In genomic region chr1:67522001-67522441, GRCh38 we compare ENCODE assay signal across 19 cellular contexts.
DNase-seq lines count a peak whose midpoint lies in the region; ATAC-seq, FAIRE-seq and TF ChIP-seq lines count a peak whose summit lies in the region.
"Had no signal": no experiment of that assay in that cellular context is flagged by ENCODE, and none has a peak within 500 bp of the region (broad histone marks: within the 10 kb centered on the region; RNA-seq: fewer than 3 reads in every experiment).

No MANE protein-coding gene starts in this region.

- H3K4ac ChIP-seq in trophoblast cell (ENCODE audit: low read depth, low read length), result no peak overlapping the region

- POLR2A ChIA-PET in K562 (lab: Yijun Ruan, JAX), result interaction anchor here (0.5 to 2.5 kb wide), 5 partner anchors 11 to 580 kb away, joined by 3 to 10 read pairs (median 3); no protein-coding TSS in a partner anchor

- H2BK120ac ChIP-seq in trophoblast cell (ENCODE audit: insufficient read depth, low read length, poor library complexity), result no peak overlapping the region

- H2AK5ac ChIP-seq in trophoblast cell (ENCODE audit: low read length), result no peak overlapping the region

- H3K4me3 ChIP-seq in K562, result no peak overlapping the region
- no peak overlapping the region for H3K4me3 ChIP-seq in trophoblast cell (ENCODE audit: low read depth, low read length)
- H3K4me3 ChIP-seq in body of pancreas, result no peak overlapping the region
- H3K4me3 ChIP-seq in uterus, result no peak overlapping the region

- no peak overlapping the region for H3K14ac ChIP-seq in trophoblast cell (ENCODE audit: low read length)

- H4K12ac ChIP-seq in trophoblast cell (ENCODE audit: low read depth, low read length), result no peak overlapping the region

- H3K9me1 ChIP-seq in K562 (ENCODE audit: control insufficient read depth, insufficient read depth, low read length), result no peaks in the 10 kb centered on the region

- ATAC-seq in K562, result no peak
- ATAC-seq in foreskin keratinocyte, result peak; percentile 27
- no peak for ATAC-seq in body of pancreas
- no peak for ATAC-seq in GM19467 (IDR thresholded peaks at IDR 0.05; ENCODE audit: unreplicated experiment)

- CTCF ChIA-PET in K562 (lab: Yijun Ruan, JAX; ENCODE audit: low intra/inter-chr PET ratio), result no interaction called here

- intact Hi-C loops in K562 (cut with micrococcal nuclease) (no loop called here), body of pancreas (cut with DNase I) (no loop called here), uterus (cut with DNase I; ENCODE audit: low total_unique reads) (no loop called here)

- in situ Hi-C loops in K562 (cut with MboI), result no loop called here

- DNase-seq in K562 (ENCODE audit: extremely low read depth in 1 of 4, low spot score in 3 of 4) (no peak), foreskin keratinocyte (peak in 1 of 2 donors; percentile 55), left kidney (ENCODE audit: low read depth, low spot score) (peak; percentile 68), trophoblast cell (peak; percentile 13 to 46), body of pancreas (no peak), uterus (no peak)
- DNase-seq: CD4-positive, CD25-positive, alpha-beta regulatory T cell; EL; H7; HFFc6; KG1; NCI-H1105; NCI-H2029 treated with DMSO at 0.1 percent for 48 hours; NCI-H2171; NCI-H446; NCI-H526; SHP77 had no signal

- H3K27me3 ChIP-seq in K562 (ENCODE audit: control insufficient read depth in 2 of 2, insufficient read depth in 2 of 2, low read length in 2 of 2) (no peaks in the 10 kb centered on the region), foreskin keratinocyte (no peaks in the 10 kb centered on the region), trophoblast cell (ENCODE audit: insufficient read depth, low read length) (peaks cover 3% of the 10 kb centered on the region), body of pancreas (no peaks in the 10 kb centered on the region), uterus (no peaks in the 10 kb centered on the region)

- H4K91ac ChIP-seq in trophoblast cell (ENCODE audit: low read depth, low read length), result no peak overlapping the region

- WGBS in K562 (ENCODE audit: insufficient coverage, low coverage, missing lambda C conversion rate), result 40% methylated on average over 4 of the region's 4 CpGs
- WGBS in trophoblast cell (ENCODE audit: extremely low coverage, insufficient coverage, insufficient read length), result no CpG with 5 or more reads among the region's 4 CpGs
- 80 to 85% methylated on average over 4 of the region's 4 CpGs for WGBS in body of pancreas, 2 donors

- H3K36me3 ChIP-seq in K562 (ENCODE audit: control insufficient read depth, insufficient read depth, low read length) (no peaks in the 10 kb centered on the region), trophoblast cell (ENCODE audit: control insufficient read depth in 1 of 2, insufficient read depth in 2 of 2, low read length in 2 of 2) (peaks cover 0 to 2% of the 10 kb centered on the region in 2 experiments), body of pancreas (replicated peaks in 1 of 2; ENCODE audit: insufficient read depth in 1 of 2, low read depth in 2 of 2) (no peaks in the 10 kb centered on the region), uterus (no peaks in the 10 kb centered on the region)

- H3K4me1 ChIP-seq in K562 (replicated peaks in 1 of 2; ENCODE audit: control insufficient read depth in 2 of 2, insufficient read depth in 2 of 2, low read length in 2 of 2) (peaks cover 0 to 6% of the 10 kb centered on the region in 2 experiments; a peak in 2 of 5 replicates), foreskin keratinocyte (no peaks in the 10 kb centered on the region), trophoblast cell (ENCODE audit: control insufficient read depth in 1 of 2, insufficient read depth in 2 of 2, low read length in 2 of 2) (no peaks in the 10 kb centered on the region), body of pancreas (no peaks in the 10 kb centered on the region), uterus (no peaks in the 10 kb centered on the region)

- no peak overlapping the region for H3K9ac ChIP-seq in K562 (ENCODE audit: insufficient read depth in 1 of 2, low read depth in 2 of 2, low read length in 2 of 2)
- no peak overlapping the region for H3K9ac ChIP-seq in trophoblast cell (ENCODE audit: low read length)

- H3K18ac ChIP-seq in trophoblast cell (ENCODE audit: low read length), result no peak overlapping the region

- no peaks in the 10 kb centered on the region for H3K79me2 ChIP-seq in K562 (ENCODE audit: control insufficient read depth, insufficient read depth, low read length)
- no peaks in the 10 kb centered on the region for H3K79me2 ChIP-seq in trophoblast cell (ENCODE audit: control insufficient read depth, insufficient read depth, low read length, poor library complexity)

- TF ChIP-seq RAD21 in K562 (CRISPR knock-in tag; conservative IDR thresholded peaks at IDR 0.05 in 1 of 2, IDR thresholded peaks at IDR 0.05 in 1 of 2), result no peak

- H3K9me3 ChIP-seq in K562 (replicated peaks; ENCODE audit: control insufficient read depth, insufficient read depth, low read depth, low read length) (0 out of 2 replicates have a peak, but pooled peaks cover 2% of the 10 kb centered on the region), trophoblast cell (ENCODE audit: insufficient read depth, low read depth, low read length) (peaks cover 2% of the 10 kb centered on the region), body of pancreas (no peaks in the 10 kb centered on the region), uterus (no peaks in the 10 kb centered on the region)

- H4K8ac ChIP-seq in trophoblast cell (ENCODE audit: low read depth, low read length), result no peak overlapping the region

- H2AFZ ChIP-seq in K562 (ENCODE audit: low read depth, low read length) (0 out of 2 replicates have a peak overlapping the region, but pooled peaks have one; percentile 7), trophoblast cell (ENCODE audit: insufficient read depth, low read length, poor library complexity) (no peak overlapping the region)

- H3K23ac ChIP-seq in trophoblast cell (ENCODE audit: low read length), result no peak overlapping the region

- H2BK5ac ChIP-seq in trophoblast cell (ENCODE audit: low read depth, low read length, poor library complexity), result no peak overlapping the region

- H3K4me2 ChIP-seq in K562 (ENCODE audit: insufficient read depth, low read length) (no peak overlapping the region), trophoblast cell (ENCODE audit: low read length) (no peak overlapping the region)

- TF ChIP-seq CTCF in K562 (IDR thresholded peaks at IDR 0.05 in 2 of 3, conservative IDR thresholded peaks at IDR 0.05 in 1 of 3; ENCODE audit: insufficient read depth in 2 of 3, low read depth in 1 of 3, low read length in 3 of 3) (no peak), foreskin keratinocyte (conservative IDR thresholded peaks at IDR 0.05) (no peak), body of pancreas (IDR thresholded peaks at IDR 0.05) (no peak), uterus (IDR thresholded peaks at IDR 0.05) (no peak)

- H4K20me1 ChIP-seq in K562 (replicated peaks; ENCODE audit: control insufficient read depth, insufficient read depth, low read length), result no peaks in the 10 kb centered on the region

- FAIRE-seq in K562 (lab: Jason Lieb, UNC), result no peak
- FAIRE-seq: GM19239 had no signal

- TF ChIP-seq POLR2A in K562 (conservative IDR thresholded peaks at IDR 0.05), result no peak
- no peak for TF ChIP-seq POLR2A in body of pancreas (IDR thresholded peaks at IDR 0.05)
- no peak for TF ChIP-seq POLR2A in uterus (IDR thresholded peaks at IDR 0.05)

- no TSS peak for BruUV-seq in K562 (replicated peaks; lab: Mats Ljungman, UMichigan)

- H3K79me1 ChIP-seq in trophoblast cell (ENCODE audit: low read length), result no peaks in the 10 kb centered on the region

- TF ChIP-seq EP300 in K562 (IDR thresholded peaks at IDR 0.05; ENCODE audit: low read length), result no peak

- H3K27ac ChIP-seq in K562 (ENCODE audit: extremely low read depth, low read depth, low read length), result no peak overlapping the region
- no peak overlapping the region for H3K27ac ChIP-seq in foreskin keratinocyte
- H3K27ac ChIP-seq in trophoblast cell (ENCODE audit: low read depth, low read length), result no peak overlapping the region
- no peak overlapping the region for H3K27ac ChIP-seq in body of pancreas
- H3K27ac ChIP-seq in uterus, result no peak overlapping the region

- H2BK12ac ChIP-seq in trophoblast cell (ENCODE audit: low read length), result no peak overlapping the region

TF ChIP-seq in K562, 482 proteins besides CTCF, POLR2A, EP300 and RAD21:
- TF ChIP-seq, protein P1, sequence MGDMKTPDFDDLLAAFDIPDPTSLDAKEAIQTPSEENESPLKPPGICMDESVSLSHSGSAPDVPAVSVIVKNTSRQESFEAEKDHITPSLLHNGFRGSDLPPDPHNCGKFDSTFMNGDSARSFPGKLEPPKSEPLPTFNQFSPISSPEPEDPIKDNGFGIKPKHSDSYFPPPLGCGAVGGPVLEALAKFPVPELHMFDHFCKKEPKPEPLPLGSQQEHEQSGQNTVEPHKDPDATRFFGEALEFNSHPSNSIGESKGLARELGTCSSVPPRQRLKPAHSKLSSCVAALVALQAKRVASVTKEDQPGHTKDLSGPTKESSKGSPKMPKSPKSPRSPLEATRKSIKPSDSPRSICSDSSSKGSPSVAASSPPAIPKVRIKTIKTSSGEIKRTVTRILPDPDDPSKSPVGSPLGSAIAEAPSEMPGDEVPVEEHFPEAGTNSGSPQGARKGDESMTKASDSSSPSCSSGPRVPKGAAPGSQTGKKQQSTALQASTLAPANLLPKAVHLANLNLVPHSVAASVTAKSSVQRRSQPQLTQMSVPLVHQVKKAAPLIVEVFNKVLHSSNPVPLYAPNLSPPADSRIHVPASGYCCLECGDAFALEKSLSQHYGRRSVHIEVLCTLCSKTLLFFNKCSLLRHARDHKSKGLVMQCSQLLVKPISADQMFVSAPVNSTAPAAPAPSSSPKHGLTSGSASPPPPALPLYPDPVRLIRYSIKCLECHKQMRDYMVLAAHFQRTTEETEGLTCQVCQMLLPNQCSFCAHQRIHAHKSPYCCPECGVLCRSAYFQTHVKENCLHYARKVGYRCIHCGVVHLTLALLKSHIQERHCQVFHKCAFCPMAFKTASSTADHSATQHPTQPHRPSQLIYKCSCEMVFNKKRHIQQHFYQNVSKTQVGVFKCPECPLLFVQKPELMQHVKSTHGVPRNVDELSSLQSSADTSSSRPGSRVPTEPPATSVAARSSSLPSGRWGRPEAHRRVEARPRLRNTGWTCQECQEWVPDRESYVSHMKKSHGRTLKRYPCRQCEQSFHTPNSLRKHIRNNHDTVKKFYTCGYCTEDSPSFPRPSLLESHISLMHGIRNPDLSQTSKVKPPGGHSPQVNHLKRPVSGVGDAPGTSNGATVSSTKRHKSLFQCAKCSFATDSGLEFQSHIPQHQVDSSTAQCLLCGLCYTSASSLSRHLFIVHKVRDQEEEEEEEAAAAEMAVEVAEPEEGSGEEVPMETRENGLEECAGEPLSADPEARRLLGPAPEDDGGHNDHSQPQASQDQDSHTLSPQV (IDR thresholded peaks at IDR 0.05), result 0 out of 2 replicates have a peak, but pooled peaks have one; percentile 36
- no peak for TF ChIP-seq ZFP36 (IDR thresholded peaks at IDR 0.05; ENCODE audit: low read depth, low read length, partially characterized antibody)
TF ChIP-seq in K562: peak in this region for 1.

Comparison
In these comparisons a context has a peak if more than half of its experiments do, and no peak if none do; other contexts are left out.
1. DNase-seq: peak in left kidney (single experiment) and trophoblast cell (2 of 2); none in K562 (0 of 4), body of pancreas (0 of 4) and uterus (0 of 2).